Comparison of ENCODE assay signal across 8 cellular contexts in genomic region chr2:106269591-106270291, GRCh38.
DNase-seq lines count a peak whose midpoint lies in the region; ATAC-seq and TF ChIP-seq lines count a peak whose summit lies in the region.

No MANE protein-coding gene starts in this region.

- H3K27ac ChIP-seq in DOHH2 (ENCODE audit: low read depth, low read length) (no peak overlapping the region), ascending aorta (no peak overlapping the region), right lobe of liver (peak overlapping the region; percentile 38 to 79 (median 62))

- no peaks in the 10 kb centered on the region for H3F3A ChIP-seq in DOHH2 (ENCODE audit: control insufficient read depth, insufficient read depth)

- H3K4me2 ChIP-seq in DOHH2 (ENCODE audit: low read length) = peak overlapping the region; percentile 19; the same call in 1 of the 2 replicates

- H3K9me2 ChIP-seq in DOHH2 (replicated peaks; ENCODE audit: control insufficient read depth, low read length) = no peaks in the 10 kb centered on the region

- H4K20me1 ChIP-seq in DOHH2 (ENCODE audit: control insufficient read depth, insufficient read depth, low read depth, low read length) = no peaks in the 10 kb centered on the region

- WGBS in right lobe of liver (ENCODE audit: insufficient coverage, low coverage, low lambda C conversion rate, missing lambda C conversion rate) = 11% methylated on average over 24 of the region's 44 CpGs

- no peak overlapping the region for H3K4me3 ChIP-seq in DOHH2 (ENCODE audit: low read length)
- H3K4me3 ChIP-seq in ascending aorta = peak overlapping the region; percentile 43 to 59
- H3K4me3 ChIP-seq in right lobe of liver = peak overlapping the region; percentile 33 to 48 (median 41)

- no peaks in the 10 kb centered on the region for H3K79me2 ChIP-seq in DOHH2 (ENCODE audit: control insufficient read depth, low read length)

- H3K27me3 ChIP-seq in DOHH2 (ENCODE audit: control insufficient read depth, low read length) (no peaks in the 10 kb centered on the region), ascending aorta (no peaks in the 10 kb centered on the region), right lobe of liver (no peaks in the 10 kb centered on the region)

- TF ChIP-seq CTCF in DOHH2 (IDR thresholded peaks at IDR 0.05; ENCODE audit: low read depth, low read length, poor library complexity, severe bottlenecking) (no peak), ascending aorta (IDR thresholded peaks at IDR 0.05) (no peak), right lobe of liver (IDR thresholded peaks at IDR 0.05) (no peak)

- TF ChIP-seq POLR2A in right lobe of liver (IDR thresholded peaks at IDR 0.05) = peak; percentile 56

- intact Hi-C loops in ascending aorta (cut with DNase I) = no loop called here
- intact Hi-C loops in right lobe of liver (cut with DNase I) = no loop called here

- peak; percentile 33 to 53 for DNase-seq in NOMO-1 (lab: John Stamatoyannopoulos, UW; ENCODE audit: unreplicated experiment in 2 of 2)
- DNase-seq in ascending aorta (ENCODE audit: low spot score in 2 of 2) = no peak
- DNase-seq in right lobe of liver = peak; percentile 94 to 98 (median 97)
- DNase-seq in stimulated activated naive CD8-positive, alpha-beta T cell treated with anti-CD3 and anti-CD28 coated beads, Interleukin-15, Interleukin-2, amounts not matched to agents 100 U/mL and 50 U/mL, for 24 hours = peak; percentile 28
- no peak for DNase-seq in NCI-H1694 treated with DMSO at 0.1 percent for 48 hours (lab: John Stamatoyannopoulos, UW)
- no peak for DNase-seq in C1 segment of cervical spinal cord (lab: John Stamatoyannopoulos, UW)

- H3K36me3 ChIP-seq in DOHH2 (ENCODE audit: control insufficient read depth, low read length) = no peaks in the 10 kb centered on the region
- no peaks in the 10 kb centered on the region for H3K36me3 ChIP-seq in ascending aorta
- no peaks in the 10 kb centered on the region for H3K36me3 ChIP-seq in right lobe of liver

- peak; percentile 89 for ATAC-seq in HG02852 (IDR thresholded peaks at IDR 0.05; ENCODE audit: unreplicated experiment)
- peak; percentile 91 to 97 (median 95) for ATAC-seq in right lobe of liver
- ATAC-seq in stimulated activated naive CD8-positive, alpha-beta T cell treated with anti-CD3 and anti-CD28 coated beads, Interleukin-15, Interleukin-2, amounts not matched to agents 100 U/mL and 50 U/mL, for 24 hours = peak; percentile 59

- no peaks in the 10 kb centered on the region for H3K9me3 ChIP-seq in DOHH2 (ENCODE audit: control insufficient read depth, insufficient read depth, low read length)
- no peaks in the 10 kb centered on the region for H3K9me3 ChIP-seq in ascending aorta
- no peaks in the 10 kb centered on the region for H3K9me3 ChIP-seq in right lobe of liver

- H3K4me1 ChIP-seq in DOHH2 (ENCODE audit: control insufficient read depth, low read length) = no peaks in the 10 kb centered on the region
- no peaks in the 10 kb centered on the region for H3K4me1 ChIP-seq in ascending aorta
- peaks cover 0 to 12% (median 3%) of the 10 kb centered on the region in 4 donors for H3K4me1 ChIP-seq in right lobe of liver

Comparison
In these comparisons a context has a peak if more than half of its experiments do, and no peak if none do; other contexts are left out.
1. H3K27ac ChIP-seq: peak in right lobe of liver (3 of 3); none in DOHH2 (single experiment) and ascending aorta (0 of 2).
2. DNase-seq: peak in NOMO-1 (2 of 2), right lobe of liver (3 of 3) and stimulated activated naive CD8-positive, alpha-beta T cell treated with anti-CD3 and anti-CD28 coated beads, Interleukin-15, Interleukin-2, amounts not matched to agents 100 U/mL and 50 U/mL, for 24 hours (single experiment); none in ascending aorta (0 of 2), NCI-H1694 treated with DMSO at 0.1 percent for 48 hours (single experiment) and C1 segment of cervical spinal cord (0 of 14).
3. Peak in every context shown above with its lines, with median percentiles within 50 percentile points of each other: ATAC-seq.